8 cellular contexts compared by ENCODE assay signal in the genomic region with DNA sequence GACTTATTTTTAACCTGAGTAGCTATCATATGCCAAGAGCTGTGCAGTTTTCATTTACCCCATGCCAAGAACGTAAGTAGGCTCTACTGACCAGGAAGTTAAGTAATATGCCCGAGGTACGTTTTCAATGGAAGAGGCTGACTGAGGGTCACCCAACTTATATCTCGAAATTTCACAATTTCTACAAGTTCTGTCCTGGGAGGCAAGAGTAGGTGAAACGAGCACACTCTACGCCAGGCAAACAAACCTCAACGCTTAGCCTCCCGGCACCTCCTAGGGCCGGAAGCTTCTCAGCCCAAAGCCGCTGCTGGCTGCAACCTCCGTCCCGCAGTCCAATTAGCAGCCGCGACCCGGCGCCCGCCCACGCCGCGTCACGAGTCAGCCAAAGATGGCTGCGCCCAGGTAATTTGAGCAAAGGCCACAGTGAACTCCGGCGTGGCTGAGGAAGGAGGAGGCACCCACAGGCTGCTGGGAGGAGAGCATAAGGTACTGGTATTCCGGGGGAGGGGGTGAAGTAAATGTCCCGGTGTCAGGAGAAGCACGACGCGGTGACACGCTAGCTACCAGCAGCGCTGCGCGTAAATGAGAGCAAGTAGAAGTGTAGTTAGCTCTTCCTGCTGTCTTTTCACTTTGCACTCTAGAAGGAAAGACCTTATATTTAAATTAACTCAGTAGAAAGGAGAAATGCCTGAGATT. TPM values are rescaled to one million over a fixed set of nuclear protein-coding genes. Genes with fewer than 3 reads are reported as not detected.
DNase-seq lines count a peak whose midpoint lies in the region; ATAC-seq and FAIRE-seq lines count a peak whose summit lies in the region.

TMEM126A (plus strand) TSS at position 364 of the 696 bp plus-strand sequence. CDS start 2,289 bp downstream, outside the sequence.

- peak within 1 kb of the TSS; percentile 55 to 68 for H3K4me3 ChIP-seq in small intestine (ENCODE audit: low read depth in 1 of 2, low read length in 2 of 2)

- DNase-seq in AG08395 (ENCODE audit: low spot score) (peak; percentile 89), NCI-H345 (lab: John Stamatoyannopoulos, UW) (peak; percentile 90), caudate nucleus (lab: John Stamatoyannopoulos, UW) (peak in 60 of 61 donors; percentile 29 to 95 (median 83)), iPS-NIHi7 (ENCODE audit: extremely low spot score) (peak; percentile 91), small intestine (peak; percentile 94)
- DNase-seq in activated CD4-positive, CD25-positive, alpha-beta regulatory T cell (lab: John Stamatoyannopoulos, UW): peak; percentile 81 to 85 (median 83)

- WGBS in small intestine, 3 donors: 0% methylated on average over 33 of the region's 33 CpGs

- H3K36me3 ChIP-seq in small intestine (ENCODE audit: control insufficient read depth in 2 of 2, insufficient read depth in 2 of 2, low read length in 2 of 2): no peaks in the 10 kb centered on the region

- no peaks in the 10 kb centered on the region for H3K9me3 ChIP-seq in small intestine (ENCODE audit: control insufficient read depth, low read depth)

- FAIRE-seq in small intestine (lab: Jason Lieb, UNC): no peak

- peak; percentile 100 for ATAC-seq in GM19025 (IDR thresholded peaks at IDR 0.05; ENCODE audit: low read depth, unreplicated experiment)
- peak; percentile 100 for ATAC-seq in HG03280 (IDR thresholded peaks at IDR 0.05; ENCODE audit: unreplicated experiment)

- H3K4me1 ChIP-seq in small intestine (ENCODE audit: control insufficient read depth in 2 of 2, insufficient read depth in 1 of 2, low read depth in 1 of 2, low read length in 1 of 2): no peaks in the 10 kb centered on the region

- no peaks in the 10 kb centered on the region for H3K27me3 ChIP-seq in small intestine (ENCODE audit: control insufficient read depth in 2 of 2, insufficient read depth in 2 of 2, low read length in 2 of 2)

- H3K27ac ChIP-seq in caudate nucleus (ENCODE audit: low read depth, low read length) (peak within 1 kb of the TSS; percentile 79), small intestine (ENCODE audit: low read depth in 1 of 2, low read length in 1 of 2) (peak within 1 kb of the TSS; percentile 79 to 91)

RNA-seq across cellular contexts. Expression of gene TMEM126A, which starts in this region (rescaled TPM):
- polyA plus RNA-seq in small intestine: 10 to 100 TPM; 40.0 to 59.4 (median 52.3) TPM

Comparison
In these comparisons a context has a peak if more than half of its experiments do, and no peak if none do; other contexts are left out.
1. Peak in every context shown above with its lines: DNase-seq, ATAC-seq, H3K4me3 ChIP-seq and H3K27ac ChIP-seq.